In the genomic region with DNA sequence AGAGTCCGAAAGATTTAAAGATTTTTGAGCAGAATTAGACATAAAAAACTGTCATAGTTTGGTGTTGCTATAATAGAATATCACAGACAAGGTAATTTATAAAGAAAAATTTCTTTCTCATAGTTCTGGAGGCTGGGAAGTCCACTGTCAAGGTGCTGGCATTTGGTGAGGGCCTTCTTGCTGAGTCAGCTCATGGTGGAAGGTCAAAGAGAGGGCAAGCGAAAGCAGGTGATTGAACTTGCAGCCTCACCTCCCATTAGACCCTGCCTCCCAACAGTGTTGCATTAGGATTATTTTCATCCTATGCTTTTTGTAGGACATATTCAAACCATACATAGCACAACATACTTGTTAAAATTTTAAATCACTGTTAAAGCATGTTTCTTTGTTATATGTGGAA, we compare ENCODE assay signal across 32 cellular contexts. TPM values are rescaled to one million over a fixed set of nuclear protein-coding genes. Genes with fewer than 3 reads are reported as not detected.
A peak's percentile ranks its signal among the peaks of the same experiment; 100 is the strongest.
DNase-seq lines count a peak whose midpoint lies in the region; ATAC-seq, FAIRE-seq and TF ChIP-seq lines count a peak whose summit lies in the region.
"Had no signal": no experiment of that assay in that cellular context is flagged by ENCODE, and none has a peak within 500 bp of the region (broad histone marks: within the 10 kb centered on the region; RNA-seq: fewer than 3 reads in every experiment).

No MANE protein-coding gene starts in this region.

- peaks cover 4% of the 10 kb centered on the region; the same call in 1 of the 2 replicates for H4K20me1 ChIP-seq in HepG2 (ENCODE audit: insufficient read depth, low read length)

- TF ChIP-seq POLR2A in HepG2 (IDR thresholded peaks at IDR 0.05; ENCODE audit: insufficient read depth in 1 of 2, low read depth in 2 of 2, low read length in 2 of 2) = no peak

- H3K4me2 ChIP-seq in HepG2 (ENCODE audit: low read depth, low read length) = no peak overlapping the region
- H3K4me2 ChIP-seq: hepatocyte, smooth muscle cell had no signal

- ATAC-seq in HepG2 (no peak), GM18502 (IDR thresholded peaks at IDR 0.05; ENCODE audit: poor library complexity, unreplicated experiment) (no peak), GM18909 (IDR thresholded peaks at IDR 0.05; ENCODE audit: poor library complexity, unreplicated experiment) (no peak)
- ATAC-seq: gastrocnemius medialis had no signal

- no peak for TF ChIP-seq CTCF in HepG2 (CRISPR knock-in tag; IDR thresholded peaks at IDR 0.05)
- no peak for TF ChIP-seq CTCF in progenitor cell of endocrine pancreas (IDR thresholded peaks at IDR 0.05; ENCODE audit: unreplicated experiment)

- DNase-seq in activated T-cell treated with anti-CD3 and anti-CD28 coated beads, Interleukin-2, amount 50 U/mL, for 24 hours = no peak
- DNase-seq in activated T-cell treated with anti-CD3 and anti-CD28 coated beads, Interleukin-2, amount 50 U/mL, for 1 hour = no peak
- no peak for DNase-seq in T-helper 2 cell treated with Interferon-gamma antibody and Interleukin-4, amounts not matched to agents 5 μg/mL and 100 μg/mL, for 36 hours (ENCODE audit: low spot score)
- no peak for DNase-seq in HepG2 (ENCODE audit: low spot score)
- DNase-seq in progenitor cell of endocrine pancreas (ENCODE audit: low spot score, unreplicated experiment) = no peak
- DNase-seq in G401 (ENCODE audit: low spot score) = no peak
- DNase-seq: activated CD4-positive, alpha-beta T cell treated with anti-CD3 and anti-CD28 coated beads for 48 hours; activated CD8-positive, alpha-beta memory T cell treated with anti-CD3 and anti-CD28 coated beads, Interleukin-2, amount 50 U/mL, for 48 hours; activated effector memory CD4-positive, alpha-beta T cell treated with anti-CD3 and anti-CD28 coated beads, Interleukin-2, amount 50 U/mL, for 16 hours; AML-193; gastrocnemius medialis; HCEC 1CT; NCI-H1048; NCI-H2107; NCI-H345; NCI-H748 treated with DMSO at 0.1 percent for 48 hours; nephron progenitor cell; stimulated activated CD4-positive, alpha-beta T cell treated with anti-CD3 and anti-CD28 coated beads, Interleukin-2, amount 100 ng/mL, for 24 hours; T1000; testis had no signal

- no TSS peak for BruUV-seq in HepG2 (replicated peaks; lab: Mats Ljungman, UMichigan)

- H3K9me3 ChIP-seq in HepG2 (ENCODE audit: low read length) = no peaks in the 10 kb centered on the region
- H3K9me3 ChIP-seq: gastrocnemius medialis, right atrium auricular region, testis had no signal

- intact Hi-C loops in HepG2 (cut with micrococcal nuclease; ENCODE audit: unreplicated experiment) = no loop called here

- H3K27ac Mint-ChIP-seq in activated T-cell treated with anti-CD3 and anti-CD28 coated beads, Interleukin-2, amount 50 U/mL, for 24 hours = peak overlapping the region; percentile 79
- peak overlapping the region; percentile 60 for H3K27ac Mint-ChIP-seq in T-helper 2 cell treated with Interferon-gamma antibody and Interleukin-4, amounts not matched to agents 5 μg/mL and 100 μg/mL, for 36 hours
- peak overlapping the region; percentile 43 for H3K27ac Mint-ChIP-seq in progenitor cell of endocrine pancreas
- H3K27ac Mint-ChIP-seq: nephron progenitor cell; stimulated activated naive CD8-positive, alpha-beta T cell treated with anti-CD3 and anti-CD28 coated beads, Interleukin-15, Interleukin-2, amounts not matched to agents 100 ng/mL and 50 ng/mL, for 24 hours had no signal

- H3K4me1 ChIP-seq in HepG2 (ENCODE audit: insufficient read depth, low read length) = peaks cover 6% of the 10 kb centered on the region; the same call in 1 of the 2 replicates

- peak overlapping the region; percentile 15 for H3K4me3 Mint-ChIP-seq in activated T-cell treated with anti-CD3 and anti-CD28 coated beads, Interleukin-2, amount 50 U/mL, for 24 hours
- H3K4me3 Mint-ChIP-seq in T-helper 2 cell treated with Interferon-gamma antibody and Interleukin-4, amounts not matched to agents 5 μg/mL and 100 μg/mL, for 36 hours = peak overlapping the region; percentile 50
- H3K4me3 Mint-ChIP-seq in progenitor cell of endocrine pancreas (ENCODE audit: low read depth) = no peak overlapping the region
- H3K4me3 Mint-ChIP-seq: nephron progenitor cell; stimulated activated naive CD8-positive, alpha-beta T cell treated with anti-CD3 and anti-CD28 coated beads, Interleukin-15, Interleukin-2, amounts not matched to agents 100 ng/mL and 50 ng/mL, for 24 hours had no signal

- H3K4me1 Mint-ChIP-seq in activated T-cell treated with anti-CD3 and anti-CD28 coated beads, Interleukin-2, amount 50 U/mL, for 24 hours (ENCODE audit: low read depth) = peaks cover 70% of the 10 kb centered on the region
- H3K4me1 Mint-ChIP-seq in T-helper 2 cell treated with Interferon-gamma antibody and Interleukin-4, amounts not matched to agents 5 μg/mL and 100 μg/mL, for 36 hours (ENCODE audit: low read depth) = peaks cover 52% of the 10 kb centered on the region
- H3K4me1 Mint-ChIP-seq in progenitor cell of endocrine pancreas (ENCODE audit: low read depth) = no peaks in the 10 kb centered on the region

- in situ Hi-C loops in HepG2 (cut with HindIII; ENCODE audit: extremely low pct_ligation_motif_present, low pct_unique_long_range_greater_than_20kb) (no loop called here), G401 (cut with HindIII; ENCODE audit: low sequenced_read_pairs) (no loop called here)

- no peak overlapping the region for H3K27ac ChIP-seq in HepG2 (ENCODE audit: extremely low read length, insufficient read depth, low read length)
- H3K27ac ChIP-seq: cardiac muscle cell, gastrocnemius medialis, hepatocyte, right atrium auricular region, testis, VCaP had no signal

- H3K9me3 Mint-ChIP-seq in activated T-cell treated with anti-CD3 and anti-CD28 coated beads, Interleukin-2, amount 50 U/mL, for 24 hours = peaks cover 2% of the 10 kb centered on the region
- peaks cover 4% of the 10 kb centered on the region for H3K9me3 Mint-ChIP-seq in T-helper 2 cell treated with Interferon-gamma antibody and Interleukin-4, amounts not matched to agents 5 μg/mL and 100 μg/mL, for 36 hours
- peaks cover 13% of the 10 kb centered on the region for H3K9me3 Mint-ChIP-seq in progenitor cell of endocrine pancreas (ENCODE audit: low read depth)

- no peak overlapping the region for H2AFZ ChIP-seq in HepG2 (ENCODE audit: low read length)
- H2AFZ ChIP-seq: hepatocyte had no signal

- peaks cover 80% of the 10 kb centered on the region for H3K36me3 Mint-ChIP-seq in activated T-cell treated with anti-CD3 and anti-CD28 coated beads, Interleukin-2, amount 50 U/mL, for 24 hours (ENCODE audit: low read depth)
- H3K36me3 Mint-ChIP-seq in T-helper 2 cell treated with Interferon-gamma antibody and Interleukin-4, amounts not matched to agents 5 μg/mL and 100 μg/mL, for 36 hours (ENCODE audit: low read depth) = peaks cover 40% of the 10 kb centered on the region
- peaks cover 24% of the 10 kb centered on the region for H3K36me3 Mint-ChIP-seq in progenitor cell of endocrine pancreas (ENCODE audit: insufficient read depth)

- H3K27me3 ChIP-seq in HepG2 (ENCODE audit: control insufficient read depth in 1 of 2, insufficient read depth in 2 of 2, low read length in 2 of 2) = no peaks in the 10 kb centered on the region
- H3K27me3 ChIP-seq: cardiac muscle cell, gastrocnemius medialis, hepatocyte, right atrium auricular region, testis had no signal

- no peak for TF ChIP-seq EP300 in HepG2 (IDR thresholded peaks at IDR 0.05; ENCODE audit: low read depth in 2 of 2, low read length in 2 of 2)
- no peak for TF ChIP-seq EP300 in HepG2 (CRISPR knock-in tag; IDR thresholded peaks at IDR 0.05; ENCODE audit: borderline replicate concordance)

- H3K36me3 ChIP-seq in HepG2 (replicated peaks in 1 of 2; ENCODE audit: control insufficient read depth in 1 of 2, insufficient read depth in 2 of 2, low read length in 2 of 2) = peaks cover 0 to 15% of the 10 kb centered on the region in 2 experiments; a peak in 2 of 5 replicates
- H3K36me3 ChIP-seq: cardiac muscle cell had no signal

- 97% methylated on average over 2 of the region's 2 CpGs for WGBS in HepG2 (ENCODE audit: low lambda C conversion rate)

- TF ChIP-seq RAD21 in HepG2 (CRISPR knock-in tag; IDR thresholded peaks at IDR 0.05) = no peak

- peaks cover 69% of the 10 kb centered on the region for H3K79me2 ChIP-seq in HepG2 (ENCODE audit: insufficient read depth, low read length)

- no peak overlapping the region for H3K4me3 ChIP-seq in HepG2 (replicated peaks in 1 of 3; ENCODE audit: insufficient read depth in 1 of 3, low read depth in 2 of 3, low read length in 3 of 3)
- H3K4me3 ChIP-seq: cardiac muscle cell, gastrocnemius medialis, hepatocyte, right atrium auricular region, smooth muscle cell, testis had no signal

- H3K9ac ChIP-seq in HepG2 (ENCODE audit: insufficient read depth, low read depth, low read length) = no peak overlapping the region

- FAIRE-seq in HepG2 (lab: Jason Lieb, UNC) = no peak
- FAIRE-seq: astrocyte, colon, RCC 7860, urothelium cell line had no signal

- POLR2A ChIA-PET in HepG2 (lab: Yijun Ruan, JAX) = interaction anchor here (1.5 kb wide), 1 partner anchor 10 kb away, joined by 5 read pairs; a partner anchor contains a TSS

- H3K27me3 Mint-ChIP-seq in activated T-cell treated with anti-CD3 and anti-CD28 coated beads, Interleukin-2, amount 50 U/mL, for 24 hours = no peaks in the 10 kb centered on the region
- H3K27me3 Mint-ChIP-seq in T-helper 2 cell treated with Interferon-gamma antibody and Interleukin-4, amounts not matched to agents 5 μg/mL and 100 μg/mL, for 36 hours (ENCODE audit: low read depth) = no peaks in the 10 kb centered on the region
- H3K27me3 Mint-ChIP-seq in progenitor cell of endocrine pancreas = no peaks in the 10 kb centered on the region
- H3K27me3 Mint-ChIP-seq: stimulated activated naive CD8-positive, alpha-beta T cell treated with anti-CD3 and anti-CD28 coated beads, Interleukin-15, Interleukin-2, amounts not matched to agents 100 ng/mL and 50 ng/mL, for 24 hours had no signal

- CTCF ChIA-PET in HepG2 (lab: Yijun Ruan, JAX; ENCODE audit: low intra/inter-chr PET ratio, low total read pairs) = no interaction called here

RNA-seq across cellular contexts. Expression of a gene that starts 9.9 kb away (rescaled TPM):
- total RNA-seq in HepG2 (2016; rRNA removed; fragmentation: Illumina TruSeq; extraction: Trizol) (106 and 122 TPM in 2 replicates), progenitor cell of endocrine pancreas (68.1 and 69.0 TPM in 2 replicates)
- 22.6 and 24.8 TPM in 2 replicates for total RNA-seq in HepG2 (2016; cell fraction: cytosol; rRNA removed; fragmentation: Illumina TruSeq; extraction: Trizol; ENCODE audit: low read depth)
- total RNA-seq in HepG2 (2016; cell fraction: insoluble cytoplasmic fraction; rRNA removed; fragmentation: Illumina TruSeq; extraction: Trizol) = 109 and 124 TPM in 2 replicates
- 57.8 and 63.8 TPM in 2 replicates for total RNA-seq in HepG2 (2016; cell fraction: membrane; rRNA removed; fragmentation: Illumina TruSeq; extraction: Trizol)
- total RNA-seq in HepG2 (2016; cell fraction: nucleus; rRNA removed; fragmentation: Illumina TruSeq; extraction: Trizol) = 67.7 and 88.4 TPM in 2 replicates
- 234 and 273 TPM in 2 replicates for polyA plus RNA-seq in HepG2 (2011; rRNA removed)
- 115 and 155 TPM in 2 replicates for polyA plus RNA-seq in HepG2 (2011; cell fraction: cytosol; rRNA removed)
- 44.2 and 52.8 TPM in 2 replicates for polyA plus RNA-seq in HepG2 (2011; cell fraction: nucleus; rRNA removed)
- polyA plus RNA-seq in HepG2 (2012) = 41.0 and 52.5 TPM in 2 replicates
- polyA plus RNA-seq in HepG2 (2016; cell fraction: cytosol; fragmentation: Illumina TruSeq; extraction: Trizol; ENCODE audit: low read depth) = 10.6 and 12.5 TPM in 2 replicates
- polyA plus RNA-seq in HepG2 (2016; cell fraction: insoluble cytoplasmic fraction; fragmentation: Illumina TruSeq; extraction: Trizol; ENCODE audit: low read depth) = 86.8 and 91.6 TPM in 2 replicates
- 39.2 and 39.5 TPM in 2 replicates for polyA plus RNA-seq in HepG2 (2016; cell fraction: membrane; fragmentation: Illumina TruSeq; extraction: Trizol; ENCODE audit: low read depth)
- polyA plus RNA-seq in HepG2 (2016; cell fraction: nucleus; fragmentation: Illumina TruSeq; extraction: Trizol; ENCODE audit: insufficient read depth, low read depth) = 107 and 110 TPM in 2 replicates
- 144 and 312 TPM in 2 replicates for polyA minus RNA-seq in HepG2 (2011; rRNA and poly(A)+ RNA removed; ENCODE audit: low replicate concordance)
- 62.6 and 74.9 TPM in 2 replicates for polyA minus RNA-seq in HepG2 (2011; cell fraction: cytosol; rRNA and poly(A)+ RNA removed)
- polyA minus RNA-seq in HepG2 (2011; cell fraction: nucleus; rRNA and poly(A)+ RNA removed) = 42.1 and 48.0 TPM in 2 replicates
- 75.1 and 130 TPM in 2 replicates for total RNA-seq in G401 (2014; rRNA removed; shearing (Covaris generic))
